Comparison of ENCODE assay signal across 22 cellular contexts in genomic region chrY:13493737-13494136, GRCh38. TPM values are rescaled to one million over a fixed set of nuclear protein-coding genes. Genes with fewer than 3 reads are reported as not detected.
"Had no signal": no experiment of that assay in that cellular context is flagged by ENCODE, and none has a peak within 500 bp of the region (broad histone marks: within the 10 kb centered on the region; RNA-seq: fewer than 3 reads in every experiment).

No MANE protein-coding gene starts in this region.

- H2AFZ ChIP-seq: hepatocyte had no signal

- ATAC-seq: activated CD8-positive, alpha-beta memory T cell treated with anti-CD3 and anti-CD28 coated beads, Interleukin-2, amount 10 ng/mL, durations not matched to agents 7 days and 5 days; esophagus mucosa; natural killer cell treated with Interleukin-12 subunit alpha and Interleukin-12 subunit beta and Interleukin-15 and Interleukin-18, amount 100 ng/mL, for 72 hours had no signal

- H3K4me3 Mint-ChIP-seq: activated CD8-positive, alpha-beta memory T cell treated with anti-CD3 and anti-CD28 coated beads, Interleukin-2, amount 10 ng/mL, durations not matched to agents 7 days and 5 days; activated naive CD4-positive, alpha-beta T cell treated with anti-CD3 and anti-CD28 coated beads for 36 hours; endodermal cell; natural killer cell treated with Interleukin-12 subunit alpha and Interleukin-12 subunit beta and Interleukin-15 and Interleukin-18, amount 100 ng/mL, for 72 hours had no signal

- DNase-seq: activated CD4-positive, alpha-beta T cell treated with anti-CD3 and anti-CD28 coated beads for 1 hour; activated CD4-positive, alpha-beta T cell treated with anti-CD3 and anti-CD28 coated beads, Interleukin-2, amount 50 U/mL, for 48 hours; activated CD8-positive, alpha-beta memory T cell treated with anti-CD3 and anti-CD28 coated beads, Interleukin-2, amount 10 ng/mL, durations not matched to agents 7 days and 5 days; activated naive CD4-positive, alpha-beta T cell treated with anti-CD3 and anti-CD28 coated beads for 36 hours; activated T-cell treated with anti-CD3 and anti-CD28 coated beads, Interleukin-2, amount 50 U/mL, for 1 hour; adrenal gland; dorsolateral prefrontal cortex; endodermal cell; kidney; stimulated activated CD4-positive, alpha-beta T cell treated with anti-CD3 and anti-CD28 coated beads, Interleukin-15, amount 100 ng/mL, for 24 hours; stimulated activated CD4-positive, alpha-beta T cell treated with anti-CD3 and anti-CD28 coated beads, Interleukin-4, amount 100 ng/mL, for 1 hour; stimulated activated naive CD4-positive, alpha-beta T cell; uterus had no signal

- H3K36me3 ChIP-seq: adrenal gland, right atrium auricular region, tibial nerve, uterus had no signal

- H3K27me3 ChIP-seq: adrenal gland, dorsolateral prefrontal cortex, hepatocyte, right atrium auricular region, tibial nerve, uterus had no signal

- H3K27me3 Mint-ChIP-seq: activated CD8-positive, alpha-beta memory T cell treated with anti-CD3 and anti-CD28 coated beads, Interleukin-2, amount 10 ng/mL, durations not matched to agents 7 days and 5 days had no signal

- H3K9me3 ChIP-seq: adrenal gland, right atrium auricular region, tibial nerve, uterus had no signal

- H3K27ac Mint-ChIP-seq: activated CD8-positive, alpha-beta memory T cell treated with anti-CD3 and anti-CD28 coated beads, Interleukin-2, amount 10 ng/mL, durations not matched to agents 7 days and 5 days; activated naive CD4-positive, alpha-beta T cell treated with anti-CD3 and anti-CD28 coated beads for 36 hours; activated T-helper 2 cell treated with anti-CD3 and anti-CD28 coated beads, Interferon-gamma antibody, Interleukin-2, Interleukin-4, amounts not matched to agents 10 μg/mL and 5 μg/mL and 100 μg/mL, durations not matched to agents 14 hours and 24 hours and 36 hours; endodermal cell; natural killer cell treated with Interleukin-12 subunit alpha and Interleukin-12 subunit beta and Interleukin-15 and Interleukin-18, amount 100 ng/mL, for 72 hours had no signal

- H3K4me3 ChIP-seq: adrenal gland, dorsolateral prefrontal cortex, hepatocyte, right atrium auricular region, skin epidermis, tibial nerve, uterus had no signal

- FAIRE-seq: kidney had no signal

- H3K4me1 ChIP-seq: adrenal gland, right atrium auricular region, tibial nerve, uterus had no signal

- H3K4me1 Mint-ChIP-seq: endodermal cell had no signal

- H3K36me3 Mint-ChIP-seq: activated CD8-positive, alpha-beta memory T cell treated with anti-CD3 and anti-CD28 coated beads, Interleukin-2, amount 10 ng/mL, durations not matched to agents 7 days and 5 days; natural killer cell treated with Interleukin-12 subunit alpha and Interleukin-12 subunit beta and Interleukin-15 and Interleukin-18, amount 100 ng/mL, for 72 hours had no signal

- H3K27ac ChIP-seq: adrenal gland, hepatocyte, right atrium auricular region, skin epidermis, tibial nerve, uterus had no signal

- H3K79me2 ChIP-seq: hepatocyte had no signal

- H3K9me3 Mint-ChIP-seq: activated naive CD4-positive, alpha-beta T cell treated with anti-CD3 and anti-CD28 coated beads for 36 hours; activated T-helper 2 cell treated with anti-CD3 and anti-CD28 coated beads, Interferon-gamma antibody, Interleukin-2, Interleukin-4, amounts not matched to agents 10 μg/mL and 5 μg/mL and 100 μg/mL, durations not matched to agents 14 hours and 24 hours and 36 hours; endodermal cell; natural killer cell treated with Interleukin-12 subunit alpha and Interleukin-12 subunit beta and Interleukin-15 and Interleukin-18, amount 100 ng/mL, for 72 hours had no signal

- H3K4me2 ChIP-seq: hepatocyte had no signal

RNA-seq across cellular contexts. Expression of gene UTY, which starts 13.9 kb away (rescaled TPM):
- total RNA-seq: cardiac septum, esophagus mucosa, hepatocyte, kidney, mesenteric fat pad, right atrium auricular region, uterus had no signal
